ENCODE assay signal across 1 cellular context in the genomic region with DNA sequence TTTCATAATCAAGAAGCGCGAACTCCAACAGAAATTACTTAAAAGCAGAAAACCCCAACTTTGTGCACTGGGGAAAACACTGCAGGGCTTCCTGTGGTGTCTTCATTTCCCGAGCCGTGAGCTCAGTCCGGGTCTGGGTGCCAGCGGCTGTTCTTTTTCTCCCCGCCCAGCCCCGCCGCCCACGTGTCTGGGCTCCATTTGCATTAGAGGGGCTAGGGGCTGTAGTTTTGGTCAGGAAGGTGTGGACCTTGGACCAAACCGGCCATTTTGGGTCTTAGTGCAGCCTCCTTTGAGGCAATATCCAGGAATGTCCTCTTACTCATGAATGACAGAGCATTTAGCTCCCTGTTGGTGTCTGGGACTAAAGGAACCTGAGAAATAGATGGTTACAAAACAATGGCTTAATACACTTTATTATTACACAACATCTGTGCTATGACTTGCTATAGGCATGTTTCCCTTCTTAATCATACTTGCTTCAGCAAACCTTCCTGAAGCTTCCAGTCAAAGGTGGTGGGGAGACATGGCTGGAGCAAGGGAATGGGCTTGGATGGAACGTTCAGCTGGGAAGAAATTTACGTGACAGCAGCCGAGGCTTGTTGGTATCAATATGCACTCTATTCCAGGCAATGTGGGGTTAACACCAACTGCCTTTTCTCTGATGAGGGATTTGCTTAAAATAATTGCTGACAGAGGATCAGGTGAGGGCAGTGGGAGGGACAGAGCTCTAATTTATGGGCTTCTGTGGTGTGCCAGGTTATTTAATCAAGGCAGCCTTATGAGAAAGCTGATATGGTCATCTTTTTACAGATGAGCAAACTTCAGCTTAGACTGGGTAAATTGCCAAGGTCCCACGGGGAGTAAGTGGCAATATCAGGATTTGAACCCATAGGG.
TF ChIP-seq lines count a peak whose summit lies in the region.

No MANE protein-coding gene starts in this region.

TF ChIP-seq in endothelial cell of umbilical vein, 7 proteins besides CTCF, POLR2A, EP300 and RAD21:
- TF ChIP-seq EZH2 (IDR thresholded peaks at IDR 0.05; ENCODE audit: borderline replicate concordance, low read depth, low read length, severe bottlenecking) (no peak), POLR2AphosphoS5 (IDR thresholded peaks at IDR 0.05; ENCODE audit: insufficient read depth, low read depth, low read length) (peak; percentile 31)
